8 cellular contexts compared by ENCODE assay signal in the genomic region with DNA sequence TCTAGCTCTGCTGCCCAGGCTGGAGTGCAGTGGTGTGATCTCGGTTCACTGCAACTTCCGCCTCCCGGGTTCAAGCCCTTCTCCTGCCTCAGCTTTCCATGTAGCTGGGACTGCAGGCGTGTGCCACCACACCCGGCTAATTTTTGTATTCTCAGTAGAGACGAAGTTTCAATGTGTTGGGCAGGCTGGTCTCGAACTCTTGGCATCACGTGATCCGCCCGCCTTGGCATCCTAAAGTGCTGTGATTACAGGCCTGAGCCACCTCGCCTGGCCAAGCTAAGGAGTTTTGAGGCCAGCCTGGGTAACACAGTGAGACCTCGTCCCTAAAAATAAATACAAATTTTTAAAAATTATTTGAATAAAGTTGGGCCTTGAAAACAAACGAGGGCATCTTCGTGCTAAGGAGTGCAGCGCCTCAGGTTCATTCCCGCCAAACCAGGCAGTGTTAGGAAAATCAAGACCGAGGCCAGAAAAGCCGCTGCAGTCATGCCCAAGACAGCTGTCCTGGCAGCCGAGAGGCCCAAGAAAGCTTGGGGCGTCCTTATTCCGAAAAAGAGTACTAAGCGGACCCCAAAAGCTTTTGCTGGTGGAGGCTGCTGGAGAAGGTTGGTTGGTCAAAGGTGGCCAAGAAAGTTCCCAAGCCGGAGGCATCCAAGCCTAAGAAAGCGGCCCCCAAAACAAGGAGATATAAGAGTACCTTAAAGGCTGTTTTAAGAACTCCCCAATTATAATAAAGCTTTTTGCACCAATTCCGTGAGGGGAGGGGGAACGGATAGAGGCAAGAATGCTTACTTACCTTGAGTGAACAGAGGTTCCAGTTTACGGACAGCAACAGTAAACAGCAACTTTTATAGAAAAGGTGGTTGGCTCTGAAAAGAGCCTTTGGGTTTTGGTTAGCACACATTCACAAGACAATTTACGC.
DNase-seq lines count a peak whose midpoint lies in the region; ATAC-seq and TF ChIP-seq lines count a peak whose summit lies in the region.

No MANE protein-coding gene starts in this region.

- peak overlapping the region; percentile 99 for H3K27ac Mint-ChIP-seq in activated naive CD8-positive, alpha-beta T cell
- peak overlapping the region; percentile 96 to 99 (median 98) for H3K27ac Mint-ChIP-seq in immature natural killer cell

- H3K4me3 ChIP-seq in DOHH2 (ENCODE audit: low read length), result peak overlapping the region; percentile 94
- H3K4me3 ChIP-seq in MM.1S (ENCODE audit: low read length), result peak overlapping the region; percentile 87

- TF ChIP-seq CTCF in DOHH2 (IDR thresholded peaks at IDR 0.05; ENCODE audit: low read depth, low read length, poor library complexity, severe bottlenecking) (no peak), MM.1S (IDR thresholded peaks at IDR 0.05; ENCODE audit: low read length) (no peak)

- H3K9ac ChIP-seq in MM.1S (ENCODE audit: low read length), result peak overlapping the region; percentile 98

- H3K4me2 ChIP-seq in DOHH2 (ENCODE audit: low read length), result peak overlapping the region; percentile 79
- peak overlapping the region; percentile 72 for H3K4me2 ChIP-seq in MM.1S (ENCODE audit: low read depth, low read length)

- H3K9me2 ChIP-seq in DOHH2 (replicated peaks; ENCODE audit: control insufficient read depth, low read length), result no peaks in the 10 kb centered on the region
- no peaks in the 10 kb centered on the region for H3K9me2 ChIP-seq in MM.1S (replicated peaks; ENCODE audit: insufficient read depth, low read length)

- H3K9me3 ChIP-seq in DOHH2 (ENCODE audit: control insufficient read depth, insufficient read depth, low read length) (no peaks in the 10 kb centered on the region), MM.1S (replicated peaks; ENCODE audit: insufficient read depth, low read length) (no peaks in the 10 kb centered on the region)

- H3K79me2 ChIP-seq in DOHH2 (ENCODE audit: control insufficient read depth, low read length), result peaks cover 6% of the 10 kb centered on the region
- H3K79me2 ChIP-seq in MM.1S (ENCODE audit: low read length), result peaks cover 6% of the 10 kb centered on the region; the same call in 1 of the 2 replicates

- DNase-seq in MM.1S (peak; percentile 77), immature natural killer cell (peak in 1 of 3 donors; percentile 24), anterior cingulate cortex (lab: John Stamatoyannopoulos, UW) (no peak), occipital lobe (lab: John Stamatoyannopoulos, UW) (no peak)
- peak; percentile 62 for DNase-seq in stimulated activated naive CD8-positive, alpha-beta T cell treated with anti-CD3 and anti-CD28 coated beads, Interleukin-15, Interleukin-2, amounts not matched to agents 100 U/mL and 50 U/mL, for 24 hours

- H3K4me3 Mint-ChIP-seq in activated naive CD8-positive, alpha-beta T cell, result peak overlapping the region; percentile 95
- peak overlapping the region; percentile 92 to 99 (median 98) for H3K4me3 Mint-ChIP-seq in immature natural killer cell

- H3F3A ChIP-seq in DOHH2 (ENCODE audit: control insufficient read depth, insufficient read depth) (peaks cover 54% of the 10 kb centered on the region), MM.1S (ENCODE audit: insufficient read depth, low read length) (peaks cover 57% of the 10 kb centered on the region)

- H3K27me3 Mint-ChIP-seq in activated naive CD8-positive, alpha-beta T cell, result no peaks in the 10 kb centered on the region
- peaks cover 26 to 39% (median 33%) of the 10 kb centered on the region in 3 donors for H3K27me3 Mint-ChIP-seq in immature natural killer cell (ENCODE audit: low read depth in 3 of 3)

- peaks cover 47% of the 10 kb centered on the region for H3K4me1 ChIP-seq in DOHH2 (ENCODE audit: control insufficient read depth, low read length)
- no peaks in the 10 kb centered on the region; the same call in 1 of the 2 replicates for H3K4me1 ChIP-seq in MM.1S (ENCODE audit: low read length)

- peaks cover 24% of the 10 kb centered on the region for H3K36me3 ChIP-seq in DOHH2 (ENCODE audit: control insufficient read depth, low read length)
- H3K36me3 ChIP-seq in MM.1S (replicated peaks; ENCODE audit: insufficient read depth, low read length), result no peaks in the 10 kb centered on the region

- H3K27me3 ChIP-seq in DOHH2 (ENCODE audit: control insufficient read depth, low read length), result no peaks in the 10 kb centered on the region
- H3K27me3 ChIP-seq in MM.1S (replicated peaks; ENCODE audit: insufficient read depth, low read length), result no peaks in the 10 kb centered on the region

- no peaks in the 10 kb centered on the region for H3K9me3 Mint-ChIP-seq in activated naive CD8-positive, alpha-beta T cell (ENCODE audit: low read depth)
- no peaks in the 10 kb centered on the region for H3K9me3 Mint-ChIP-seq in immature natural killer cell

- H3K27ac ChIP-seq in DOHH2 (ENCODE audit: low read depth, low read length), result peak overlapping the region; percentile 95
- peak overlapping the region; percentile 90 for H3K27ac ChIP-seq in MM.1S (ENCODE audit: low read length)

- H2AFZ ChIP-seq in MM.1S (ENCODE audit: low read length), result 0 out of 2 replicates have a peak overlapping the region, but pooled peaks have one; percentile 53

- no peaks in the 10 kb centered on the region for H4K20me1 ChIP-seq in DOHH2 (ENCODE audit: control insufficient read depth, insufficient read depth, low read depth, low read length)
- no peaks in the 10 kb centered on the region for H4K20me1 ChIP-seq in MM.1S (ENCODE audit: insufficient read depth, low read length)

- no peaks in the 10 kb centered on the region for H3K36me3 Mint-ChIP-seq in activated naive CD8-positive, alpha-beta T cell
- H3K36me3 Mint-ChIP-seq in immature natural killer cell, result no peaks in the 10 kb centered on the region

- ATAC-seq in stimulated activated naive CD8-positive, alpha-beta T cell treated with anti-CD3 and anti-CD28 coated beads, Interleukin-15, Interleukin-2, amounts not matched to agents 100 U/mL and 50 U/mL, for 24 hours, result no peak
- no peak for ATAC-seq in HG03521 (IDR thresholded peaks at IDR 0.05; ENCODE audit: unreplicated experiment)

- peaks cover 52% of the 10 kb centered on the region for H3K4me1 Mint-ChIP-seq in activated naive CD8-positive, alpha-beta T cell (ENCODE audit: low read depth)
- H3K4me1 Mint-ChIP-seq in immature natural killer cell, result peaks cover 43 to 72% of the 10 kb centered on the region in 2 donors

Comparison
In these comparisons a context has a peak if more than half of its experiments do, and no peak if none do; other contexts are left out.
1. DNase-seq: peak in MM.1S (single experiment) and stimulated activated naive CD8-positive, alpha-beta T cell treated with anti-CD3 and anti-CD28 coated beads, Interleukin-15, Interleukin-2, amounts not matched to agents 100 U/mL and 50 U/mL, for 24 hours (single experiment); none in anterior cingulate cortex (0 of 58) and occipital lobe (single experiment).